8 cellular contexts compared by ENCODE assay signal in the genomic region with DNA sequence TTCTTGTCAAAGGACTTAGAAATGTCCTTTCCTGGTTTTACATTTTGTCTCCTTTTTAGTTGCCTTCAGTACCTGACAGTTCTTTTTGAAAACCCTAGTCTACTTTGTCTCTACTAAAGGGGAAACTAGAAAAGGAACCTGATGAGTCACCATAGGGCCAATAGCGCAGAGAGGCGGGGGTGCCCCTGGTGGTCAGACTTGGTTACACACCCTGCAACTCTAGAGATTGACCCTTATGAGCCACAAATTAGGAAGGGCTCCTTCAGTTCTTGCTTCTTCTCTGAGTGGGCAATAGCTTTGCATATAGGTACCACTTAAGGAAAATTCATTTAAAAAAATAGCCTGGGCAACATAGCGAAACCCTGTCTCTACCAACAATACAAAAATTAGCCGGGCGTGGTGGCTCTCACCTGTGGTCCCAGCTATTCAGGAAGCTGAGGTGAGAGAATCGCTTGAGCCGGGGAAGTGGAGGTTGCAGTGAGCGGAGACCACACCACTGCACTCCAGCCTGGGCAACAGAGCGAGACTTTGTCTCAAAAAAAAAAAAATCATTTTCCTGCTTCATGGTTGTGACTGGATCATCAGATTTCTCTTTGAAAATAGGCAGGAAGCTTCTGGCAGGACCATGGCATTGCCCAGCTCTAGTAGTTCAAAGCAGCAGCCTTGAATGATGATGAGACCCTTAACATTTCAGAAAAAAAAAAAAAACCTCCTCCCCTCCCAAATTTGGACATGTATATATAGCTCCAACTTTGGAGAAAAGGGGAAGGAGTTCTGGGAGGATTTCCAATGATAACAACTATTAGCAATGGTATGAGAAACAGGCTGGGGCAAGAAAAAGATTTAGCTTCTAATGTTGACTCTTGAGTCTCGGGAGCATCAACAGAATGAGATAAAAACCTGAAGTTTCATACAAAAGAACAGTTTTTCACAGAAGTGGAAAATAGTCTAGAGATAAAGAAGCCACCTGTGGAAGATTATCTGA. TPM values are rescaled to one million over a fixed set of nuclear protein-coding genes. Genes with fewer than 3 reads are reported as not detected.
DNase-seq lines count a peak whose midpoint lies in the region; ATAC-seq and TF ChIP-seq lines count a peak whose summit lies in the region.

No MANE protein-coding gene starts in this region.

- TF ChIP-seq CTCF in esophagus muscularis mucosa (IDR thresholded peaks at IDR 0.05) (peak; percentile 49 to 89 (median 67)), neural crest cell (conservative IDR thresholded peaks at IDR 0.05) (peak; percentile 89)

- H3K4me1 ChIP-seq in BLaER1 treated with 17β-estradiol and CSF1 and Interleukin-3, amounts not matched to agents 10 nM and 100 nM: peaks cover 5 to 11% (median 8%) of the 10 kb centered on the region in 10 experiments; a peak in 15 of 20 replicates
- H3K4me1 ChIP-seq in esophagus muscularis mucosa: peaks cover 57 to 89% (median 76%) of the 10 kb centered on the region in 4 donors
- peaks cover 39% of the 10 kb centered on the region for H3K4me1 ChIP-seq in stomach smooth muscle (ENCODE audit: control insufficient read depth, insufficient read depth, low read length)

- H3K27me3 Mint-ChIP-seq in neural crest cell (ENCODE audit: low read depth): no peaks in the 10 kb centered on the region

- H3K27me3 ChIP-seq in BLaER1 treated with 17β-estradiol and CSF1 and Interleukin-3, amounts not matched to agents 10 nM and 100 nM: no peaks in the 10 kb centered on the region
- H3K27me3 ChIP-seq in esophagus muscularis mucosa (no peaks in the 10 kb centered on the region), stomach smooth muscle (ENCODE audit: control insufficient read depth in 1 of 2, insufficient read depth in 2 of 2, low read length in 2 of 2) (no peaks in the 10 kb centered on the region)

- H3K27ac Mint-ChIP-seq in neural crest cell (ENCODE audit: unreplicated experiment): no peak overlapping the region

- peaks cover 0 to 25% (median 0%) of the 10 kb centered on the region in 11 experiments; a peak in 4 of 22 replicates for H3K36me3 ChIP-seq in BLaER1 treated with 17β-estradiol and CSF1 and Interleukin-3, amounts not matched to agents 10 nM and 100 nM
- H3K36me3 ChIP-seq in esophagus muscularis mucosa (peaks cover 11 to 54% (median 35%) of the 10 kb centered on the region in 4 donors), stomach smooth muscle (ENCODE audit: control insufficient read depth in 2 of 2, insufficient read depth in 2 of 2, low read length in 2 of 2) (peaks cover 25 to 30% of the 10 kb centered on the region in 2 donors)

- intact Hi-C loops in esophagus muscularis mucosa (cut with DNase I): no loop called here

- WGBS in esophagus muscularis mucosa: 81% methylated on average over 10 of the region's 10 CpGs

- no peaks in the 10 kb centered on the region for H3K9me3 ChIP-seq in BLaER1 treated with 17β-estradiol and CSF1 and Interleukin-3, amounts not matched to agents 10 nM and 100 nM (replicated peaks in 1 of 11)
- H3K9me3 ChIP-seq in esophagus muscularis mucosa (no peaks in the 10 kb centered on the region), stomach smooth muscle (ENCODE audit: control insufficient read depth in 2 of 2, low read length in 2 of 2) (no peaks in the 10 kb centered on the region)

- peak overlapping the region; percentile 13 for H3K4me3 Mint-ChIP-seq in neural crest cell

- peak; percentile 91 for DNase-seq in OCI-M1 (lab: John Stamatoyannopoulos, UW)
- peak; percentile 68 for DNase-seq in activated T-cell treated with anti-CD3 and anti-CD28 coated beads for 24 hours (ENCODE audit: low read depth)
- peak; percentile 95 for DNase-seq in esophagus muscularis mucosa (ENCODE audit: extremely low spot score)
- DNase-seq in neural crest cell (ENCODE audit: low read depth, low spot score): peak; percentile 61

- ATAC-seq in GM19023 (IDR thresholded peaks at IDR 0.05; ENCODE audit: unreplicated experiment) (peak; percentile 97), HG03108 (IDR thresholded peaks at IDR 0.05; ENCODE audit: unreplicated experiment) (peak; percentile 96)

- H3K9me3 Mint-ChIP-seq in neural crest cell: no peaks in the 10 kb centered on the region

- H3K36me3 Mint-ChIP-seq in neural crest cell (ENCODE audit: low read depth): peaks cover 27% of the 10 kb centered on the region

- TF ChIP-seq EP300 in esophagus muscularis mucosa (IDR thresholded peaks at IDR 0.05): no peak

- H3K27ac ChIP-seq in BLaER1 treated with 17β-estradiol and CSF1 and Interleukin-3, amounts not matched to agents 10 nM and 100 nM: no peak overlapping the region
- H3K27ac ChIP-seq in esophagus muscularis mucosa (replicated peaks in 1 of 4) (peak overlapping the region; percentile 80 to 86 (median 82)), stomach smooth muscle (ENCODE audit: low read length) (peak overlapping the region; percentile 80)

- no peak overlapping the region for H3K4me3 ChIP-seq in BLaER1 treated with 17β-estradiol and CSF1 and Interleukin-3, amounts not matched to agents 10 nM and 100 nM
- H3K4me3 ChIP-seq in esophagus muscularis mucosa: peak overlapping the region; percentile 19 to 28 (median 22)
- H3K4me3 ChIP-seq in stomach smooth muscle (ENCODE audit: low read length in 2 of 2): peak overlapping the region; percentile 60 to 62

- no peaks in the 10 kb centered on the region for H4K20me1 ChIP-seq in BLaER1 treated with 17β-estradiol and CSF1 and Interleukin-3, amounts not matched to agents 10 nM and 100 nM

- H3K4me1 Mint-ChIP-seq in neural crest cell: peaks cover 20% of the 10 kb centered on the region

- peak overlapping the region; percentile 7 to 56 (median 40); a peak in 17 of 22 replicates for H3K4me2 ChIP-seq in BLaER1 treated with 17β-estradiol and CSF1 and Interleukin-3, amounts not matched to agents 10 nM and 100 nM

- TF ChIP-seq POLR2A in esophagus muscularis mucosa (IDR thresholded peaks at IDR 0.05; ENCODE audit: low read depth): no peak

- no peak overlapping the region for H3K9ac ChIP-seq in BLaER1 treated with 17β-estradiol and CSF1 and Interleukin-3, amounts not matched to agents 10 nM and 100 nM
- H3K9ac ChIP-seq in stomach smooth muscle (ENCODE audit: low read length in 2 of 2): peak overlapping the region in 1 of 2 donors; percentile 17

RNA-seq across cellular contexts. Expression of gene RASA2, which starts 45.2 kb away (rescaled TPM):
- 10 to 100 TPM in 3 of 4 donors, 1 to 10 TPM in 1; 9.1 to 12.8 (median 10.6) TPM for total RNA-seq in esophagus muscularis mucosa
- total RNA-seq in neural crest cell: 19.2 and 21.4 TPM in 2 replicates

Comparison
In these comparisons a context has a peak if more than half of its experiments do, and no peak if none do; other contexts are left out.
1. H3K27ac ChIP-seq: peak in esophagus muscularis mucosa (4 of 4) and stomach smooth muscle (single experiment); none in BLaER1 treated with 17β-estradiol and CSF1 and Interleukin-3, amounts not matched to agents 10 nM and 100 nM (0 of 11).
2. H3K4me3 ChIP-seq: peak in esophagus muscularis mucosa (4 of 4) and stomach smooth muscle (2 of 2); none in BLaER1 treated with 17β-estradiol and CSF1 and Interleukin-3, amounts not matched to agents 10 nM and 100 nM (0 of 10).
3. Peak in every context shown above with its lines, with median percentiles within 50 percentile points of each other: DNase-seq.